ENCODE assay signal across 8 cellular contexts in the genomic region with DNA sequence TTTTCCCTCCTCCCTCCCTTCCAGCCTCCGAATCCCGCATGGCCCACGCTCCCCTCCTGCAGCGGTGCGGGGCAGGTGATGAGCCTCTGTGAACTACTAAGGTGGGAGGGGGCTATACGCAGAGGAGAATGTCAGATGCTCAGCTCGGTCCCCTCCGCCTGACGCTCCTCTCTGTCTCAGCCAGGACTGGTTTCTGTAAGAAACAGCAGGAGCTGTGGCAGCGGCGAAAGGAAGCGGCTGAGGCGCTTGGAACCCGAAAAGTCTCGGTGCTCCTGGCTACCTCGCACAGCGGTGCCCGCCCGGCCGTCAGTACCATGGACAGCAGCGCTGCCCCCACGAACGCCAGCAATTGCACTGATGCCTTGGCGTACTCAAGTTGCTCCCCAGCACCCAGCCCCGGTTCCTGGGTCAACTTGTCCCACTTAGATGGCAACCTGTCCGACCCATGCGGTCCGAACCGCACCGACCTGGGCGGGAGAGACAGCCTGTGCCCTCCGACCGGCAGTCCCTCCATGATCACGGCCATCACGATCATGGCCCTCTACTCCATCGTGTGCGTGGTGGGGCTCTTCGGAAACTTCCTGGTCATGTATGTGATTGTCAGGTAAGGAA. TPM values are rescaled to one million over a fixed set of nuclear protein-coding genes. Genes with fewer than 3 reads are reported as not detected.
DNase-seq lines count a peak whose midpoint lies in the region; ATAC-seq and TF ChIP-seq lines count a peak whose summit lies in the region.

Gene OPRM1, plus strand, starts transcription at position 10 of the 612 bp plus-strand sequence. Its CDS starts 305 bp downstream, at position 315.

- H3K9me2 ChIP-seq in Karpas-422 (replicated peaks; ENCODE audit: insufficient read depth, low read length): no peaks in the 10 kb centered on the region

- no peak within 1 kb of the TSS for H3K4me2 ChIP-seq in Karpas-422 (ENCODE audit: low read depth, low read length, poor library complexity, severe bottlenecking)

- no peak within 1 kb of the TSS for H3K4me3 ChIP-seq in Karpas-422 (ENCODE audit: low read length)
- no peak within 1 kb of the TSS for H3K4me3 ChIP-seq in effector memory CD4-positive, alpha-beta T cell (ENCODE audit: insufficient read depth, low read depth, low read length, poor library complexity, severe bottlenecking)

- no peak within 1 kb of the TSS for H2AFZ ChIP-seq in Karpas-422 (ENCODE audit: low read length)

- H3K36me3 Mint-ChIP-seq in nephron progenitor cell (ENCODE audit: low read depth): no peaks in the 10 kb centered on the region

- peak; percentile 20 for DNase-seq in OCI-M1 (lab: John Stamatoyannopoulos, UW)
- peak; percentile 93 for DNase-seq in ecto neural progenitor cell (ENCODE audit: low spot score)
- DNase-seq in nephron progenitor cell: peak; percentile 97
- DNase-seq in Karpas-422: no peak
- DNase-seq in effector memory CD4-positive, alpha-beta T cell: no peak
- no peak for DNase-seq in NCI-H1417 (lab: John Stamatoyannopoulos, UW)

- H3K36me3 ChIP-seq in Karpas-422 (ENCODE audit: insufficient read depth, low read length): no peaks in the 10 kb centered on the region
- H3K36me3 ChIP-seq in effector memory CD4-positive, alpha-beta T cell (ENCODE audit: control insufficient read depth, insufficient read depth, low read length): no peaks in the 10 kb centered on the region

- no peaks in the 10 kb centered on the region for H3K9me3 Mint-ChIP-seq in nephron progenitor cell

- ATAC-seq in GM19397 (IDR thresholded peaks at IDR 0.05; ENCODE audit: unreplicated experiment) (peak; percentile 50), HG03442 (IDR thresholded peaks at IDR 0.05; ENCODE audit: unreplicated experiment) (no peak)

- H3K27me3 ChIP-seq in Karpas-422 (ENCODE audit: low read length): no peaks in the 10 kb centered on the region
- H3K27me3 ChIP-seq in effector memory CD4-positive, alpha-beta T cell (replicated peaks; ENCODE audit: control insufficient read depth, insufficient read depth, low read length, poor library complexity, severe bottlenecking): no peaks in the 10 kb centered on the region

- H3K4me1 ChIP-seq in Karpas-422 (ENCODE audit: low read length): no peaks in the 10 kb centered on the region
- no peaks in the 10 kb centered on the region for H3K4me1 ChIP-seq in effector memory CD4-positive, alpha-beta T cell (ENCODE audit: control insufficient read depth, insufficient read depth, low read length, poor library complexity, severe bottlenecking)

- H3K79me2 ChIP-seq in Karpas-422 (ENCODE audit: low read length): no peaks in the 10 kb centered on the region

- TF ChIP-seq CTCF in nephron progenitor cell (IDR thresholded peaks at IDR 0.05): no peak

- peaks cover 52% of the 10 kb centered on the region for H3K27me3 Mint-ChIP-seq in nephron progenitor cell (ENCODE audit: low read depth, poor library complexity)

- H3K27ac Mint-ChIP-seq in nephron progenitor cell: no peak within 1 kb of the TSS

- no peak within 1 kb of the TSS for H3K27ac ChIP-seq in Karpas-422 (ENCODE audit: low read length)
- no peak within 1 kb of the TSS for H3K27ac ChIP-seq in effector memory CD4-positive, alpha-beta T cell (ENCODE audit: insufficient read depth, low read length, poor library complexity, severe bottlenecking)

- no peak within 1 kb of the TSS for H3K9ac ChIP-seq in Karpas-422 (ENCODE audit: low read length)

- H3K9me3 ChIP-seq in Karpas-422 (ENCODE audit: low read length): no peaks in the 10 kb centered on the region
- H3K9me3 ChIP-seq in effector memory CD4-positive, alpha-beta T cell (ENCODE audit: control insufficient read depth, low read length): no peaks in the 10 kb centered on the region

- H3K4me3 Mint-ChIP-seq in nephron progenitor cell: peak within 1 kb of the TSS; percentile 44

- H3K4me1 Mint-ChIP-seq in nephron progenitor cell: no peaks in the 10 kb centered on the region

- no peaks in the 10 kb centered on the region for H4K20me1 ChIP-seq in Karpas-422 (ENCODE audit: insufficient read depth, low read depth, low read length)

RNA-seq across cellular contexts. Expression of gene OPRM1, which starts in this region (rescaled TPM):
- not detected in 2 replicates for total RNA-seq in Karpas-422 (2014; rRNA removed; shearing (Covaris generic); ENCODE audit: low replicate concordance)

Comparison
In these comparisons a context has a peak if more than half of its experiments do, and no peak if none do; other contexts are left out.
1. DNase-seq: peak in OCI-M1 (single experiment), ecto neural progenitor cell (single experiment) and nephron progenitor cell (single experiment); none in Karpas-422 (single experiment), effector memory CD4-positive, alpha-beta T cell (0 of 3) and NCI-H1417 (0 of 3).